1 cellular context compared by ENCODE assay signal in the genomic region with DNA sequence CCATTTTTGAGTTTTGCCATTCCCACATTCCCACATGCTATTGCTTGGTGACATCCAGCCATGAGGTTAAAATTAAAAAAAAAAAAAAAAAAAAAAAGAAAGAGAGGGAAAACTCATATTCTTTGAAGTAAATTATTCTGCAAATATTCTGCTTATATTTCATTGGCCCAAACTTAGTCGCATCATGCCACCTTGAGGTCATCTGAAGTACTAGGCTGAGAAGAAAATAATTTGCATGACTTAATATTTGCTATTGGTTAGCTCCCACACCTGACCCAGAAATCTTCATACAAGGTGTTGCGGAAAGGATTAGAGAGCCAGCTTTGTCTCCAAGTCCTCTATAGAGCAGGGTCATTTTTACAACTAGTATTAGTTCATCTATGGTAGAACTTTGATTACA.
TF ChIP-seq lines count a peak whose summit lies in the region.

No MANE protein-coding gene starts in this region.

TF ChIP-seq in WTC11, 78 proteins besides CTCF, POLR2A, EP300 and RAD21 (continued from another document):
- TF ChIP-seq, protein P1, sequence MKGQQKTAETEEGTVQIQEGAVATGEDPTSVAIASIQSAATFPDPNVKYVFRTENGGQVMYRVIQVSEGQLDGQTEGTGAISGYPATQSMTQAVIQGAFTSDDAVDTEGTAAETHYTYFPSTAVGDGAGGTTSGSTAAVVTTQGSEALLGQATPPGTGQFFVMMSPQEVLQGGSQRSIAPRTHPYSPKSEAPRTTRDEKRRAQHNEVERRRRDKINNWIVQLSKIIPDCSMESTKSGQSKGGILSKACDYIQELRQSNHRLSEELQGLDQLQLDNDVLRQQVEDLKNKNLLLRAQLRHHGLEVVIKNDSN (CRISPR knock-in tag; IDR thresholded peaks at IDR 0.05) = no peak
- TF ChIP-seq RORB (CRISPR knock-in tag; IDR thresholded peaks at IDR 0.05) (no peak), ZNF121 (CRISPR knock-in tag; IDR thresholded peaks at IDR 0.05) (no peak), FOXJ3 (CRISPR knock-in tag; IDR thresholded peaks at IDR 0.05; ENCODE audit: borderline replicate concordance) (no peak), HMGA2 (CRISPR knock-in tag; IDR thresholded peaks at IDR 0.05) (no peak)
- TF ChIP-seq, protein P2, sequence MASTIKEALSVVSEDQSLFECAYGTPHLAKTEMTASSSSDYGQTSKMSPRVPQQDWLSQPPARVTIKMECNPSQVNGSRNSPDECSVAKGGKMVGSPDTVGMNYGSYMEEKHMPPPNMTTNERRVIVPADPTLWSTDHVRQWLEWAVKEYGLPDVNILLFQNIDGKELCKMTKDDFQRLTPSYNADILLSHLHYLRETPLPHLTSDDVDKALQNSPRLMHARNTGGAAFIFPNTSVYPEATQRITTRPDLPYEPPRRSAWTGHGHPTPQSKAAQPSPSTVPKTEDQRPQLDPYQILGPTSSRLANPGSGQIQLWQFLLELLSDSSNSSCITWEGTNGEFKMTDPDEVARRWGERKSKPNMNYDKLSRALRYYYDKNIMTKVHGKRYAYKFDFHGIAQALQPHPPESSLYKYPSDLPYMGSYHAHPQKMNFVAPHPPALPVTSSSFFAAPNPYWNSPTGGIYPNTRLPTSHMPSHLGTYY (CRISPR knock-in tag; IDR thresholded peaks at IDR 0.05) = no peak
TF ChIP-seq in WTC11: peak in this region for 0.
